ENCODE assay signal across 8 cellular contexts in genomic region chr19:23686622-23687423, GRCh38. TPM values are rescaled to one million over a fixed set of nuclear protein-coding genes. Genes with fewer than 3 reads are reported as not detected.
A peak's percentile ranks its signal among the peaks of the same experiment; 100 is the strongest.
DNase-seq lines count a peak whose midpoint lies in the region; ATAC-seq, FAIRE-seq and TF ChIP-seq lines count a peak whose summit lies in the region.

Gene ZNF675 (minus strand): TSS chr19:23687212. CDS start chr19:23687033, 179 bp downstream.

- DNase-seq in AG10803 (ENCODE audit: low read depth) (peak; percentile 91), NCI-H460 (ENCODE audit: extremely low read depth, low read depth) (peak; percentile 86), left colon (peak; percentile 93)
- peak; percentile 82 to 83 for DNase-seq in activated CD4-positive, alpha-beta T cell treated with anti-CD3 and anti-CD28 coated beads for 4 hours
- peak; percentile 91 for DNase-seq in stimulated activated CD4-positive, alpha-beta T cell treated with anti-CD3 and anti-CD28 coated beads, Interleukin-1b, Interleukin-23, amount 100 ng/mL, for 48 hours

- 0 out of 2 replicates have a peak, but pooled peaks have one; percentile 7 for TF ChIP-seq CTCF in AG10803 (conservative IDR thresholded peaks at IDR 0.05; ENCODE audit: low read length)

- ATAC-seq in GM19035 (IDR thresholded peaks at IDR 0.05; ENCODE audit: unreplicated experiment) (peak; percentile 91), HG03354 (IDR thresholded peaks at IDR 0.05; ENCODE audit: poor library complexity, severe bottlenecking, unreplicated experiment) (peak; percentile 98), left colon (peak; percentile 96)

- intact Hi-C loops in left colon (cut with DNase I, micrococcal nuclease) = no loop called here

- FAIRE-seq in colon (lab: Jason Lieb, UNC) = peak; percentile 41

- H3K4me3 ChIP-seq in AG10803 (ENCODE audit: low read length) = peak within 1 kb of the TSS; percentile 90

RNA-seq across cellular contexts. Expression of gene ZNF675, which starts in this region (rescaled TPM):
- total RNA-seq in NCI-H460 (2014; rRNA removed; shearing (Covaris generic)) = 6.3 and 7.5 TPM in 2 replicates
- 8.1 and 10.3 TPM in 2 replicates for polyA plus RNA-seq in NCI-H460 (2014; cell fraction: nucleus; rRNA removed)
- 10 to 100 TPM; 15.6 to 16.2 TPM for total RNA-seq in left colon

Comparison
In these comparisons a context has a peak if more than half of its experiments do, and no peak if none do; other contexts are left out.
1. Peak in every context shown above with its lines: DNase-seq, ATAC-seq and H3K4me3 ChIP-seq.